In the genomic region with DNA sequence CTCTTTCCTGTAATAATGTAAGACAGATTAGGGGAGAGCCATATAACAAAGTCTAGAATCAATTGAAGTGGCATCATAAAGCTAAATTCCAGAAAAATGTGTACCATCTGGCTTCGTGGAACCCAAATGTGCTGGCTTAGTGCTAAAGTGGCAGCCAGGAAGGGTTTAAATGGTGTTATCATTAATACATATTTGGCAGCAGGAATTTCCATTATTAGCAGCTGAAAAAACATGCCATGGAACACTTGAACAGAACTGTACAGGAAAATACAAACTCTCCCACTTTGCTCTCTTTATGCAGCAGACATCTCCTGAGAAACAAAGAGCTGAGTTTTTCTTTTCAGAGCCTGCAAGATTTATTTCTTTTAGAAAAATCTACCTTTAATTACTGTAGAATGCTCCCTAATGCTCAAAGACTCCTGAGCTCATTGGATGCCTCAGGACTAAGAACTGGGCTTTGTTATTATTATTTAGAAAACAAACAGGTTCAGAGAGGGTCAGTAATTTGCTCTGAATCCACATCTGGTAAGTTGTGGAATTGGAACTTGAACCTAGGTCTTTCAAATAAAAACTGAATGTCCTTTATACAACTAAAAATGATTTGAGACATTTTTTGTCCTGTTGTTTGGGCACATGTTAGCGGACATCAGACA, we compare ENCODE assay signal across 23 cellular contexts.
DNase-seq lines count a peak whose midpoint lies in the region; ATAC-seq and TF ChIP-seq lines count a peak whose summit lies in the region.
"Had no signal": no experiment of that assay in that cellular context is flagged by ENCODE, and none has a peak within 500 bp of the region (broad histone marks: within the 10 kb centered on the region; RNA-seq: fewer than 3 reads in every experiment).

No MANE protein-coding gene starts in this region.

- intact Hi-C loops in Right ventricle myocardium superior (cut with DNase I) (no loop called here), Right ventricle myocardium inferior (cut with DNase I) (loop anchor here (10.0 kb wide), 1 partner anchor 186 kb away; no protein-coding TSS in a partner anchor), testis (cut with DNase I; ENCODE audit: low total_unique reads) (loop anchor here (10.0 kb wide), 1 partner anchor 376 kb away; no protein-coding TSS in a partner anchor), prostate gland (cut with DNase I) (loop anchor here (10.0 kb wide), 1 partner anchor 916 kb away; no protein-coding TSS in a partner anchor)
- intact Hi-C loops in activated T-helper 1 cell treated with anti-CD3 and anti-CD28 coated beads, Interleukin-12 subunit alpha, Interleukin-12 subunit beta, Interleukin-2, Interleukin-4 antibody, amounts not matched to agents 30 ng/mL and 10 ng/mL and 1 ng/mL, durations not matched to agents 14 hours and 24 hours and 36 hours (cut with micrococcal nuclease): no loop called here

- DNase-seq in Right ventricle myocardium superior (no peak), Right ventricle myocardium inferior (ENCODE audit: missing footprints) (no peak), WTC11 (ENCODE audit: low spot score) (no peak), hepatocyte (ENCODE audit: low spot score) (no peak), testis (no peak), prostate gland (ENCODE audit: low spot score) (no peak), HK-2 (ENCODE audit: unreplicated experiment) (no peak)
- DNase-seq in activated T-helper 1 cell treated with anti-CD3 and anti-CD28 coated beads, Interleukin-12 subunit alpha, Interleukin-12 subunit beta, Interleukin-2, Interleukin-4 antibody, amounts not matched to agents 30 ng/mL and 10 ng/mL and 1 ng/mL, durations not matched to agents 14 hours and 24 hours and 36 hours (ENCODE audit: low spot score): no peak
- DNase-seq: activated CD4-positive, alpha-beta T cell treated with anti-CD3 and anti-CD28 coated beads for 36 hours; activated CD8-positive, alpha-beta T cell treated with anti-CD3 and anti-CD28 coated beads, Interleukin-2, amount 10 ng/mL, durations not matched to agents 7 days and 5 days; activated gamma-delta T cell; BE2C; effector CD4-positive, alpha-beta T cell; GF-D8; head of caudate nucleus; mammary epithelial cell; NCI-H187; NCI-H2171; NCI-H526 treated with DMSO at 0.1 percent for 48 hours; trophoblast cell had no signal

- H3K27ac ChIP-seq in hepatocyte (peak overlapping the region; percentile 46), testis (peak overlapping the region; percentile 15 to 24), prostate gland (no peak overlapping the region)
- H3K27ac ChIP-seq: A549, skin epidermis had no signal

- peak; percentile 44 for ATAC-seq in Right ventricle myocardium superior (ENCODE audit: poor library complexity)
- ATAC-seq in Right ventricle myocardium inferior: no peak
- ATAC-seq in WTC11: peak; percentile 82
- ATAC-seq: A549; activated CD4-positive, alpha-beta T cell treated with anti-CD3 and anti-CD28 coated beads for 36 hours; activated CD8-positive, alpha-beta T cell treated with anti-CD3 and anti-CD28 coated beads, Interleukin-2, amount 10 ng/mL, durations not matched to agents 7 days and 5 days had no signal

- no peaks in the 10 kb centered on the region for H3K79me2 ChIP-seq in hepatocyte

- no peak overlapping the region for H3K4me2 ChIP-seq in hepatocyte
- H3K4me2 ChIP-seq: A549 had no signal

- 0 out of 2 replicates have a peak, but pooled peaks cover 2% of the 10 kb centered on the region for H3K36me3 Mint-ChIP-seq in WTC11
- H3K36me3 Mint-ChIP-seq in activated T-helper 1 cell treated with anti-CD3 and anti-CD28 coated beads, Interleukin-12 subunit alpha, Interleukin-12 subunit beta, Interleukin-2, Interleukin-4 antibody, amounts not matched to agents 30 ng/mL and 10 ng/mL and 1 ng/mL, durations not matched to agents 14 hours and 24 hours and 36 hours (ENCODE audit: low read depth): no peaks in the 10 kb centered on the region

- WGBS in hepatocyte (ENCODE audit: low lambda C conversion rate, missing lambda C conversion rate): 64% methylated on average over 2 of the region's 2 CpGs
- 58 to 62% methylated on average over 2 of the region's 2 CpGs for WGBS in testis, 2 donors
- WGBS in prostate gland: 64% methylated on average over 2 of the region's 2 CpGs

- TF ChIP-seq POLR2A in testis (IDR thresholded peaks at IDR 0.05): no peak
- TF ChIP-seq POLR2A in prostate gland (IDR thresholded peaks at IDR 0.05): no peak

- no peak overlapping the region for H2AFZ ChIP-seq in hepatocyte

- peaks cover 40% of the 10 kb centered on the region for H3K4me1 Mint-ChIP-seq in WTC11
- peaks cover 6% of the 10 kb centered on the region for H3K4me1 Mint-ChIP-seq in activated T-helper 1 cell treated with anti-CD3 and anti-CD28 coated beads, Interleukin-12 subunit alpha, Interleukin-12 subunit beta, Interleukin-2, Interleukin-4 antibody, amounts not matched to agents 30 ng/mL and 10 ng/mL and 1 ng/mL, durations not matched to agents 14 hours and 24 hours and 36 hours (ENCODE audit: low read depth)

- peaks cover 49% of the 10 kb centered on the region for H3K27me3 Mint-ChIP-seq in WTC11 (ENCODE audit: low read depth)
- H3K27me3 Mint-ChIP-seq in activated T-helper 1 cell treated with anti-CD3 and anti-CD28 coated beads, Interleukin-12 subunit alpha, Interleukin-12 subunit beta, Interleukin-2, Interleukin-4 antibody, amounts not matched to agents 30 ng/mL and 10 ng/mL and 1 ng/mL, durations not matched to agents 14 hours and 24 hours and 36 hours (ENCODE audit: insufficient read depth): peaks cover 22% of the 10 kb centered on the region

- H4K20me1 ChIP-seq in hepatocyte (ENCODE audit: insufficient read depth, poor library complexity, severe bottlenecking): no peaks in the 10 kb centered on the region

- no peak overlapping the region for H3K4me3 Mint-ChIP-seq in WTC11
- no peak overlapping the region for H3K4me3 Mint-ChIP-seq in activated T-helper 1 cell treated with anti-CD3 and anti-CD28 coated beads, Interleukin-12 subunit alpha, Interleukin-12 subunit beta, Interleukin-2, Interleukin-4 antibody, amounts not matched to agents 30 ng/mL and 10 ng/mL and 1 ng/mL, durations not matched to agents 14 hours and 24 hours and 36 hours
- H3K4me3 Mint-ChIP-seq: activated CD4-positive, alpha-beta T cell treated with anti-CD3 and anti-CD28 coated beads for 36 hours; activated CD8-positive, alpha-beta T cell treated with anti-CD3 and anti-CD28 coated beads, Interleukin-2, amount 10 ng/mL, durations not matched to agents 7 days and 5 days had no signal

- H3K9me3 Mint-ChIP-seq in WTC11: peaks cover 4% of the 10 kb centered on the region; the same call in 1 of the 2 replicates
- H3K9me3 Mint-ChIP-seq in activated T-helper 1 cell treated with anti-CD3 and anti-CD28 coated beads, Interleukin-12 subunit alpha, Interleukin-12 subunit beta, Interleukin-2, Interleukin-4 antibody, amounts not matched to agents 30 ng/mL and 10 ng/mL and 1 ng/mL, durations not matched to agents 14 hours and 24 hours and 36 hours: no peaks in the 10 kb centered on the region

- H3K27ac Mint-ChIP-seq in WTC11: no peak overlapping the region
- no peak overlapping the region for H3K27ac Mint-ChIP-seq in activated T-helper 1 cell treated with anti-CD3 and anti-CD28 coated beads, Interleukin-12 subunit alpha, Interleukin-12 subunit beta, Interleukin-2, Interleukin-4 antibody, amounts not matched to agents 30 ng/mL and 10 ng/mL and 1 ng/mL, durations not matched to agents 14 hours and 24 hours and 36 hours
- H3K27ac Mint-ChIP-seq: activated CD4-positive, alpha-beta T cell treated with anti-CD3 and anti-CD28 coated beads for 36 hours; activated CD8-positive, alpha-beta T cell treated with anti-CD3 and anti-CD28 coated beads, Interleukin-2, amount 10 ng/mL, durations not matched to agents 7 days and 5 days; progenitor cell of endocrine pancreas had no signal

- H3K36me3 ChIP-seq in hepatocyte (replicated peaks; ENCODE audit: insufficient read depth, low read depth) (no peaks in the 10 kb centered on the region), testis (ENCODE audit: low read depth, missing control alignments) (no peaks in the 10 kb centered on the region), prostate gland (no peaks in the 10 kb centered on the region)
- H3K36me3 ChIP-seq: BE2C had no signal

- TF ChIP-seq CTCF in WTC11 (IDR thresholded peaks at IDR 0.05): no peak
- no peak for TF ChIP-seq CTCF in hepatocyte (IDR thresholded peaks at IDR 0.05; ENCODE audit: poor library complexity)
- TF ChIP-seq CTCF in testis (IDR thresholded peaks at IDR 0.05): no peak
- TF ChIP-seq CTCF in prostate gland (IDR thresholded peaks at IDR 0.05): no peak

- peaks cover 2% of the 10 kb centered on the region for H3K4me1 ChIP-seq in hepatocyte (ENCODE audit: insufficient read depth)
- peaks cover 27% of the 10 kb centered on the region for H3K4me1 ChIP-seq in testis
- no peaks in the 10 kb centered on the region for H3K4me1 ChIP-seq in prostate gland (replicated peaks)
- H3K4me1 ChIP-seq: BE2C had no signal

- CTCF ChIA-PET in WTC11 (lab: Charles Lee): interaction anchor here (0.5 to 1.0 kb wide), 3 partner anchors 57 to 871 kb away, joined by 3 read pairs; no protein-coding TSS in a partner anchor

- POLR2A ChIA-PET in WTC11 (lab: Charles Lee): no interaction called here

- H3K27me3 ChIP-seq in hepatocyte (no peaks in the 10 kb centered on the region), testis (no peaks in the 10 kb centered on the region), prostate gland (replicated peaks; ENCODE audit: insufficient read depth) (no peaks in the 10 kb centered on the region)

- H3K9me3 ChIP-seq in hepatocyte (ENCODE audit: low read depth) (no peaks in the 10 kb centered on the region), testis (no peaks in the 10 kb centered on the region), prostate gland (no peaks in the 10 kb centered on the region)
- H3K9me3 ChIP-seq: A549, BE2C had no signal

- no peaks in the 10 kb centered on the region for H3K9me2 ChIP-seq in hepatocyte (replicated peaks; ENCODE audit: insufficient read depth)

- H3K4me3 ChIP-seq in hepatocyte (no peak overlapping the region), testis (no peak overlapping the region), prostate gland (no peak overlapping the region)
- H3K4me3 ChIP-seq: A549, skin epidermis had no signal

TF ChIP-seq in WTC11, 78 proteins besides CTCF, POLR2A, EP300 and RAD21 (continues in another document):
- no peak for TF ChIP-seq SP1 (CRISPR knock-in tag; conservative IDR thresholded peaks at IDR 0.05)
- no peak for TF ChIP-seq ZBTB21 (CRISPR knock-in tag; IDR thresholded peaks at IDR 0.05; ENCODE audit: borderline replicate concordance)
- TF ChIP-seq ELF4 (CRISPR knock-in tag; IDR thresholded peaks at IDR 0.05; ENCODE audit: low read depth): no peak
- TF ChIP-seq NFATC4 (CRISPR knock-in tag; IDR thresholded peaks at IDR 0.05): no peak
- no peak for TF ChIP-seq GABPB1 (CRISPR knock-in tag; IDR thresholded peaks at IDR 0.05)
- TF ChIP-seq SMAD4 (CRISPR knock-in tag; IDR thresholded peaks at IDR 0.05): no peak
- TF ChIP-seq MXD4 (CRISPR knock-in tag; IDR thresholded peaks at IDR 0.05; ENCODE audit: borderline replicate concordance): no peak
- no peak for TF ChIP-seq TCF7 (CRISPR knock-in tag; IDR thresholded peaks at IDR 0.05; ENCODE audit: low read depth)

Comparison
In these comparisons a context has a peak if more than half of its experiments do, and no peak if none do; other contexts are left out.
1. intact Hi-C loops: an anchor here in Right ventricle myocardium inferior (10.0 kb wide), testis (10.0 kb wide) and prostate gland (10.0 kb wide); none called in Right ventricle myocardium superior and activated T-helper 1 cell treated with anti-CD3 and anti-CD28 coated beads, Interleukin-12 subunit alpha, Interleukin-12 subunit beta, Interleukin-2, Interleukin-4 antibody, amounts not matched to agents 30 ng/mL and 10 ng/mL and 1 ng/mL, durations not matched to agents 14 hours and 24 hours and 36 hours.
2. H3K27ac ChIP-seq: peak in hepatocyte (single experiment) and testis (2 of 2); none in prostate gland (0 of 2).